In the genomic region with DNA sequence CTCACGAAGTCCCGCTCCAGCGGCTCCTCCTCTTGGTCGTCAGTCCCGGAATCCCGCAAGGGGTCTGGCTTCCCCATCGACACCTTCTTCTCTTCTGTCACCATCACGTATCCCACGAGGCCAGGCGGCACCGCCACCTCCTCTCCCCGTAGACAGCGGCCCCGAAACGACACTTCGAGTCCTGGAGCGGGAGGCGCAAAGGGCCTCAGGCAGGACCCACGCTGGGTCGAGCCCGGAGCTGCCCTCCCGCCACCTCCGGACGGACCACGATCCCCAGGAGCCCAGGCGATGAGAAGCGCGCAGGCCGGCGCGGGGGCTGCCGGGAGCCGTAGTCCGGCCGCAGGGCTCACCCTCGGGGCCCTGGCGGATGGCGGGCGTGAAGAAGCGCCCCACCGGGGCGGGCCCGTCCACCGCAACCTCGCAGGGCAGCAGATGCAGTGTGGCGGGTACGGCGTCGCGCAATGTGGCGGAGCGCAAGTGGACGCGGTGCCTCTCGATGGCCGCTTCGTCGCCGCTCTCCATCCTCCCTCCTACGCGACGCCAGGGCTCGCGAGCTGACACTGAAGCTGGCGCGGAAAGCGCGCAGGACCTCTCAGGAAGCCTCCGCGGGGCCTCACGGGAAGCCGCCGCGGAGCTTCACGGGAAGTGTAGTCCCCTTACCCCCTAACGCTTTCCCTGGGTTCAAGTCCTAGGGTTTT, we compare ENCODE assay signal across 8 cellular contexts. TPM values are rescaled to one million over a fixed set of nuclear protein-coding genes. Genes with fewer than 3 reads are reported as not detected.
A peak's percentile ranks its signal among the peaks of the same experiment; 100 is the strongest.
DNase-seq lines count a peak whose midpoint lies in the region; ATAC-seq and TF ChIP-seq lines count a peak whose summit lies in the region.

A gene (minus strand): TSS at position 562 of the 698 bp plus-strand sequence. CDS start 40 bp downstream, at position 522.

- peak within 1 kb of the TSS; percentile 69 for H3K4me3 ChIP-seq in fibroblast of mammary gland (ENCODE audit: control insufficient read depth, low read depth, low read length)

- no peak for TF ChIP-seq CTCF in fibroblast of mammary gland (conservative IDR thresholded peaks at IDR 0.05; ENCODE audit: control insufficient read depth, insufficient read depth, low read depth, low read length)

- H3K36me3 Mint-ChIP-seq in naive thymus-derived CD8-positive, alpha-beta T cell = peaks cover 0 to 41% (median 2%) of the 10 kb centered on the region in 3 donors
- peaks cover 23 to 36% of the 10 kb centered on the region in 2 donors for H3K36me3 Mint-ChIP-seq in stimulated activated naive B cell treated with anti-CD40 and anti-IgM and Interleukin-4, amounts not matched to agents 10 μg/mL and 1 μg/mL and 100 μg/mL, for 72 hours

- peak; percentile 69 for ATAC-seq in GM21619 (IDR thresholded peaks at IDR 0.05; ENCODE audit: unreplicated experiment)
- peak; percentile 90 to 95 for ATAC-seq in naive thymus-derived CD8-positive, alpha-beta T cell
- peak; percentile 92 to 93 for ATAC-seq in stimulated activated naive B cell treated with anti-CD40 and anti-IgM and Interleukin-4, amounts not matched to agents 10 μg/mL and 1 μg/mL and 100 μg/mL, for 72 hours (replicated peaks)

- in situ Hi-C loops in KBM-7 (cut with MboI; ENCODE audit: low pct_unique_long_range_greater_than_20kb, low sequenced_read_pairs) = no loop called here

- peaks cover 0 to 1% (median 0%) of the 10 kb centered on the region in 5 donors for H3K27me3 Mint-ChIP-seq in naive thymus-derived CD8-positive, alpha-beta T cell
- no peaks in the 10 kb centered on the region for H3K27me3 Mint-ChIP-seq in stimulated activated naive B cell treated with anti-CD40 and anti-IgM and Interleukin-4, amounts not matched to agents 10 μg/mL and 1 μg/mL and 100 μg/mL, for 72 hours

- peak within 1 kb of the TSS; percentile 80 to 95 (median 92) for H3K4me3 Mint-ChIP-seq in naive thymus-derived CD8-positive, alpha-beta T cell
- peak within 1 kb of the TSS; percentile 98 to 100 for H3K4me3 Mint-ChIP-seq in stimulated activated naive B cell treated with anti-CD40 and anti-IgM and Interleukin-4, amounts not matched to agents 10 μg/mL and 1 μg/mL and 100 μg/mL, for 72 hours

- no peaks in the 10 kb centered on the region for H3K9me3 Mint-ChIP-seq in naive thymus-derived CD8-positive, alpha-beta T cell
- no peaks in the 10 kb centered on the region for H3K9me3 Mint-ChIP-seq in stimulated activated naive B cell treated with anti-CD40 and anti-IgM and Interleukin-4, amounts not matched to agents 10 μg/mL and 1 μg/mL and 100 μg/mL, for 72 hours

- DNase-seq in DMS53 (lab: John Stamatoyannopoulos, UW) = peak; percentile 97
- peak; percentile 83 for DNase-seq in KBM-7
- peak; percentile 88 for DNase-seq in RKO (ENCODE audit: low spot score)
- DNase-seq in activated T-helper 1 cell treated with anti-CD3 and anti-CD28 coated beads, Interleukin-2, amount 50 U/mL, for 16 hours (ENCODE audit: low read depth in 1 of 2, low spot score in 1 of 2) = peak; percentile 55 to 62
- peak; percentile 79 for DNase-seq in fibroblast of mammary gland (ENCODE audit: low read depth)
- peak; percentile 57 to 80 (median 70) for DNase-seq in naive thymus-derived CD8-positive, alpha-beta T cell
- peak; percentile 82 for DNase-seq in stimulated activated naive B cell treated with anti-CD40 and anti-IgM and Interleukin-4, amounts not matched to agents 10 μg/mL and 1 μg/mL and 100 μg/mL, for 72 hours

- H3K27ac Mint-ChIP-seq in naive thymus-derived CD8-positive, alpha-beta T cell = peak within 1 kb of the TSS; percentile 19 to 95 (median 93)
- H3K27ac Mint-ChIP-seq in stimulated activated naive B cell treated with anti-CD40 and anti-IgM and Interleukin-4, amounts not matched to agents 10 μg/mL and 1 μg/mL and 100 μg/mL, for 72 hours = peak within 1 kb of the TSS; percentile 97

- POLR2A ChIA-PET in naive thymus-derived CD8-positive, alpha-beta T cell (lab: Charles Lee) = interaction anchor here (0.8 to 3.2 kb wide), 15 partner anchors 8 to 380 kb away, joined by 3 to 38 read pairs (median 4); a partner anchor contains a TSS

- H3K4me1 Mint-ChIP-seq in naive thymus-derived CD8-positive, alpha-beta T cell = peaks cover 17 to 42% (median 37%) of the 10 kb centered on the region in 4 donors
- H3K4me1 Mint-ChIP-seq in stimulated activated naive B cell treated with anti-CD40 and anti-IgM and Interleukin-4, amounts not matched to agents 10 μg/mL and 1 μg/mL and 100 μg/mL, for 72 hours = peaks cover 28 to 40% of the 10 kb centered on the region in 2 donors

RNA-seq across cellular contexts. Expression of the gene that starts here (rescaled TPM):
- total RNA-seq in naive thymus-derived CD8-positive, alpha-beta T cell = 10 to 100 TPM; 62.0 to 69.9 TPM
- polyA plus RNA-seq in naive thymus-derived CD8-positive, alpha-beta T cell = 10 to 100 TPM; 73.4 to 99.0 (median 98.2) TPM

Comparison
In these comparisons a context has a peak if more than half of its experiments do, and no peak if none do; other contexts are left out.
1. Peak in every context shown above with its lines: DNase-seq, ATAC-seq and H3K4me3 ChIP-seq.